1 cellular context compared by ENCODE assay signal in the genomic region with DNA sequence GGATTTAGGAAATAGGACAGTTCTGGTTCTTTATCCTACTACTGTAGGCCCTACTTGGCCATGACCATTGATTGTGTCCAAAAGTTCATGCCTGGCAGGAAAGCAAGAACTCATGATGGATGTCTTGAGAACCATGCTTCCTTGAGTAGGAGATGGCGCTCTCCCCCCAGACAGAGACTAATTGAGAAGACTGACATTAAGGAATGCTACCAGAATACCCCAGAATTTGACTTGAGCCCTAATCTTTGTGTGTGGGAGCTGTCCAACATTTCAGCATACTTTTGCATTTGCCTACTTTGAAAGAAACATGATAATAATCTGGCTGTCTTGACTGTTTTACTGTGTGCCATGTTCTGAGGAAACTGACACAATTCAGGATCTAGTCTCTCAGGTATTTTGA.
TF ChIP-seq lines count a peak whose summit lies in the region.

No MANE protein-coding gene starts in this region.

TF ChIP-seq in HepG2, 621 proteins besides CTCF, POLR2A, EP300 and RAD21 (continued from another document):
- TF ChIP-seq, protein P1, sequence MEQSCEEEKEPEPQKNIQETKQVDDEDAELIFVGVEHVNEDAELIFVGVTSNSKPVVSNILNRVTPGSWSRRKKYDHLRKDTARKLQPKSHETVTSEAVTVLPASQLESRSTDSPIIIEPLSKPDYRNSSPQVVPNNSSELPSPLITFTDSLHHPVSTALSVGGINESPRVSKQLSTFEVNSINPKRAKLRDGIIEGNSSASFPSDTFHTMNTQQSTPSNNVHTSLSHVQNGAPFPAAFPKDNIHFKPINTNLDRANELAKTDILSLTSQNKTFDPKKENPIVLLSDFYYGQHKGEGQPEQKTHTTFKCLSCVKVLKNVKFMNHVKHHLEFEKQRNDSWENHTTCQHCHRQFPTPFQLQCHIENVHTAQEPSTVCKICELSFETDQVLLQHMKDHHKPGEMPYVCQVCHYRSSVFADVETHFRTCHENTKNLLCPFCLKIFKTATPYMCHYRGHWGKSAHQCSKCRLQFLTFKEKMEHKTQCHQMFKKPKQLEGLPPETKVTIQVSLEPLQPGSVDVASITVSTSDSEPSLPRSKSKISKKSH (CRISPR knock-in tag; IDR thresholded peaks at IDR 0.05; ENCODE audit: borderline replicate concordance) = no peak
- TF ChIP-seq, protein P2, sequence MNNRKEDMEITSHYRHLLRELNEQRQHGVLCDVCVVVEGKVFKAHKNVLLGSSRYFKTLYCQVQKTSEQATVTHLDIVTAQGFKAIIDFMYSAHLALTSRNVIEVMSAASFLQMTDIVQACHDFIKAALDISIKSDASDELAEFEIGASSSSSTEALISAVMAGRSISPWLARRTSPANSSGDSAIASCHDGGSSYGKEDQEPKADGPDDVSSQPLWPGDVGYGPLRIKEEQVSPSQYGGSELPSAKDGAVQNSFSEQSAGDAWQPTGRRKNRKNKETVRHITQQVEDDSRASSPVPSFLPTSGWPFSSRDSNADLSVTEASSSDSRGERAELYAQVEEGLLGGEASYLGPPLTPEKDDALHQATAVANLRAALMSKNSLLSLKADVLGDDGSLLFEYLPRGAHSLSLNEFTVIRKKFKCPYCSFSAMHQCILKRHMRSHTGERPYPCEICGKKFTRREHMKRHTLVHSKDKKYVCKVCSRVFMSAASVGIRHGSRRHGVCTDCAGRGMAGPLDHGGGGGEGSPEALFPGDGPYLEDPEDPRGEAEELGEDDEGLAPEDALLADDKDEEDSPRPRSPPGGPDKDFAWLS (CRISPR knock-in tag; IDR thresholded peaks at IDR 0.05; ENCODE audit: borderline replicate concordance) = no peak
- TF ChIP-seq EHMT2 (IDR thresholded peaks at IDR 0.05; ENCODE audit: borderline replicate concordance, low read depth, low read length) (peak; percentile 99), NFIB (CRISPR knock-in tag; IDR thresholded peaks at IDR 0.05; ENCODE audit: borderline replicate concordance) (no peak), ZNF558 (CRISPR knock-in tag; IDR thresholded peaks at IDR 0.05; ENCODE audit: borderline replicate concordance) (no peak), SPEN (CRISPR knock-in tag; IDR thresholded peaks at IDR 0.05; ENCODE audit: low read depth) (no peak), WIZ (CRISPR knock-in tag; IDR thresholded peaks at IDR 0.05) (peak; percentile 76; the same call in 1 of the 2 replicates), ZNF3 (CRISPR knock-in tag; IDR thresholded peaks at IDR 0.05) (no peak)
- TF ChIP-seq, protein P3, sequence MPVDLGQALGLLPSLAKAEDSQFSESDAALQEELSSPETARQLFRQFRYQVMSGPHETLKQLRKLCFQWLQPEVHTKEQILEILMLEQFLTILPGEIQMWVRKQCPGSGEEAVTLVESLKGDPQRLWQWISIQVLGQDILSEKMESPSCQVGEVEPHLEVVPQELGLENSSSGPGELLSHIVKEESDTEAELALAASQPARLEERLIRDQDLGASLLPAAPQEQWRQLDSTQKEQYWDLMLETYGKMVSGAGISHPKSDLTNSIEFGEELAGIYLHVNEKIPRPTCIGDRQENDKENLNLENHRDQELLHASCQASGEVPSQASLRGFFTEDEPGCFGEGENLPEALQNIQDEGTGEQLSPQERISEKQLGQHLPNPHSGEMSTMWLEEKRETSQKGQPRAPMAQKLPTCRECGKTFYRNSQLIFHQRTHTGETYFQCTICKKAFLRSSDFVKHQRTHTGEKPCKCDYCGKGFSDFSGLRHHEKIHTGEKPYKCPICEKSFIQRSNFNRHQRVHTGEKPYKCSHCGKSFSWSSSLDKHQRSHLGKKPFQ (CRISPR knock-in tag; IDR thresholded peaks at IDR 0.05; ENCODE audit: insufficient replicate concordance) = no peak
TF ChIP-seq in HepG2: peak in this region for 4.
